In the genomic region with DNA sequence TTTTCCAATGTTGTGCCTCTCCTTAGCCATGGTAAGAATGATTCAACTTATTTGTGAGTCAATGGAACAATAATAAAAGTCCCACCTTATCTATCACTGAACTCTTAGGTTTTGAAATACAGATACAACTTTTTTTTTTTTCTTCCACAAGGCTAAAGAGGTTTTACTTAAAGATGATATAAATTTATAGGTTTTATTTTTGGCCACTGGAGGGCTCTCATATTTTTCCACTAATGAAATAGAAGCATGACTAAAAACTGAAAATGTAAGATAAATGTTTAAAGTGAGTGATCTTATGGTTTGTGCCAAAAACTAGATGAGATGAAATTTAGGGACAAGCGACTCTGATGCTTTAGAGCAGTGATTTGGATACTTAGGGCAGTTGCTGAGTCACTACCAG, we compare ENCODE assay signal across 15 cellular contexts.
DNase-seq lines count a peak whose midpoint lies in the region; ATAC-seq and TF ChIP-seq lines count a peak whose summit lies in the region.
"Had no signal": no experiment of that assay in that cellular context is flagged by ENCODE, and none has a peak within 500 bp of the region (broad histone marks: within the 10 kb centered on the region; RNA-seq: fewer than 3 reads in every experiment).

No MANE protein-coding gene starts in this region.

- no peaks in the 10 kb centered on the region for H3K36me3 Mint-ChIP-seq in progenitor cell of endocrine pancreas (ENCODE audit: insufficient read depth)

- POLR2A ChIA-PET in BJ (lab: Charles Lee): no interaction called here

- H3K79me2 ChIP-seq in mammary epithelial cell (ENCODE audit: insufficient read depth, low read length): no peaks in the 10 kb centered on the region

- H4K20me1 ChIP-seq in mammary epithelial cell (ENCODE audit: insufficient read depth, low read length): no peaks in the 10 kb centered on the region

- H3K9me3 Mint-ChIP-seq in progenitor cell of endocrine pancreas (ENCODE audit: low read depth): peaks cover 3% of the 10 kb centered on the region

- no peak overlapping the region for H3K9ac ChIP-seq in mammary epithelial cell (ENCODE audit: insufficient read depth, low read length)

- no peak overlapping the region for H3K27ac Mint-ChIP-seq in progenitor cell of endocrine pancreas

- intact Hi-C loops in mammary epithelial cell (cut with micrococcal nuclease) (loop anchor here (2.0 to 10.0 kb wide), 3 partner anchors 792 to 1254 kb away; no protein-coding TSS in a partner anchor), lower lobe of right lung (cut with DNase I) (no loop called here)

- no peak for DNase-seq in BJ (ENCODE audit: low read depth)
- no peak for DNase-seq in mammary epithelial cell
- no peak for DNase-seq in lower lobe of right lung
- DNase-seq in T1000 (lab: John Stamatoyannopoulos, UW): no peak
- no peak for DNase-seq in progenitor cell of endocrine pancreas (ENCODE audit: low spot score, unreplicated experiment)
- no peak for DNase-seq in SHP77 (lab: John Stamatoyannopoulos, UW)
- DNase-seq: activated CD4-positive, CD25-positive, alpha-beta regulatory T cell; activated T-cell treated with anti-CD3 and anti-CD28 coated beads, Interleukin-2, amount 50 U/mL, for 48 hours; aorta; COR-L47; MG63; NCI-H345 had no signal

- dilution Hi-C loops in mammary epithelial cell (cut with HindIII; ENCODE audit: low sequenced_read_pairs): no loop called here

- BruUV-seq in mammary epithelial cell (replicated peaks; lab: Mats Ljungman, UMichigan): no TSS peak

- CTCF ChIA-PET in BJ (lab: Yijun Ruan, JAX): interaction anchor here (0.6 to 1.8 kb wide), 4 partner anchors 8 to 285 kb away, joined by 3 to 5 read pairs (median 4); no protein-coding TSS in a partner anchor
- CTCF ChIA-PET in mammary epithelial cell (lab: Charles Lee; ENCODE audit: low non-redundant PET): no interaction called here

- ATAC-seq in lower lobe of right lung (no peak), GM21619 (IDR thresholded peaks at IDR 0.05; ENCODE audit: unreplicated experiment) (no peak)
- ATAC-seq: Right ventricle myocardium inferior had no signal

- H3K4me3 Mint-ChIP-seq in progenitor cell of endocrine pancreas (ENCODE audit: low read depth): no peak overlapping the region

- in situ Hi-C loops in mammary epithelial cell (cut with MboI; ENCODE audit: low sequenced_read_pairs in 2 of 2): no loop called here

- H3K4me2 ChIP-seq in mammary epithelial cell (ENCODE audit: insufficient read depth, low read depth, low read length): no peak overlapping the region

- H3K27me3 Mint-ChIP-seq in progenitor cell of endocrine pancreas: peaks cover 37% of the 10 kb centered on the region

- peaks cover 11% of the 10 kb centered on the region for H3K4me1 ChIP-seq in mammary epithelial cell (ENCODE audit: insufficient read depth, low read length)
- no peaks in the 10 kb centered on the region for H3K4me1 ChIP-seq in lower lobe of right lung

- no peaks in the 10 kb centered on the region for H3K4me1 Mint-ChIP-seq in progenitor cell of endocrine pancreas (ENCODE audit: low read depth)

- H3K27me3 ChIP-seq in BJ (ENCODE audit: control insufficient read depth, insufficient read depth, low read length) (no peaks in the 10 kb centered on the region), mammary epithelial cell (ENCODE audit: insufficient read depth, low read length) (no peaks in the 10 kb centered on the region), lower lobe of right lung (ENCODE audit: low read depth) (no peaks in the 10 kb centered on the region)
- H3K27me3 ChIP-seq: MG63 had no signal

- TF ChIP-seq CTCF in BJ (IDR thresholded peaks at IDR 0.05; ENCODE audit: insufficient read depth, low read depth, low read length) (peak; percentile 24; the same call in 1 of the 2 replicates), LNCAP (IDR thresholded peaks at IDR 0.05) (peak; percentile 56), mammary epithelial cell (conservative IDR thresholded peaks at IDR 0.05 in 1 of 2, IDR thresholded peaks at IDR 0.05 in 1 of 2; ENCODE audit: extremely low read depth in 1 of 2, insufficient read depth in 1 of 2, low read depth in 1 of 2, low read length in 2 of 2) (peak; percentile 3 to 22), lower lobe of right lung (IDR thresholded peaks at IDR 0.05) (peak; percentile 7), progenitor cell of endocrine pancreas (IDR thresholded peaks at IDR 0.05; ENCODE audit: unreplicated experiment) (no peak)

- WGBS in mammary epithelial cell (ENCODE audit: low coverage, missing lambda C conversion rate): 50% methylated on average over 1 of the region's 1 CpG

- H3K27ac ChIP-seq in mammary epithelial cell (ENCODE audit: insufficient read depth, low read depth, low read length) (no peak overlapping the region), lower lobe of right lung (no peak overlapping the region)

- H3K9me3 ChIP-seq in mammary epithelial cell (replicated peaks; ENCODE audit: insufficient read depth, low read length) (no peaks in the 10 kb centered on the region), lower lobe of right lung (no peaks in the 10 kb centered on the region)
- H3K9me3 ChIP-seq: MG63 had no signal

- no peak overlapping the region for H3K4me3 ChIP-seq in BJ (ENCODE audit: low read depth, low read length)
- H3K4me3 ChIP-seq in mammary epithelial cell (replicated peaks in 1 of 3; ENCODE audit: insufficient read depth in 1 of 3, low read depth in 2 of 3, low read length in 3 of 3): no peak overlapping the region
- no peak overlapping the region for H3K4me3 ChIP-seq in lower lobe of right lung
- H3K4me3 ChIP-seq: MG63 had no signal

- H3K36me3 ChIP-seq in BJ (ENCODE audit: control insufficient read depth, insufficient read depth, low read length) (no peaks in the 10 kb centered on the region), mammary epithelial cell (ENCODE audit: insufficient read depth, low read length) (no peaks in the 10 kb centered on the region), lower lobe of right lung (no peaks in the 10 kb centered on the region)
- H3K36me3 ChIP-seq: MG63 had no signal

- H2AFZ ChIP-seq in mammary epithelial cell (ENCODE audit: low read depth, low read length): no peak overlapping the region
